Comparison of ENCODE assay signal across 25 cellular contexts in genomic region chr2:42761554-42761953, GRCh38. TPM values are rescaled to one million over a fixed set of nuclear protein-coding genes. Genes with fewer than 3 reads are reported as not detected.
"Had no signal": no experiment of that assay in that cellular context is flagged by ENCODE, and none has a peak within 500 bp of the region (broad histone marks: within the 10 kb centered on the region; RNA-seq: fewer than 3 reads in every experiment).

No MANE protein-coding gene starts in this region.

- H3K27me3 Mint-ChIP-seq: activated CD4-positive, alpha-beta memory T cell treated with anti-CD3 and anti-CD28 coated beads for 36 hours; activated naive CD8-positive, alpha-beta T cell treated with anti-CD3 and anti-CD28 coated beads, Interleukin-2, amount 10 ng/mL, durations not matched to agents 7 days and 5 days; T-helper 17 cell; type B pancreatic cell had no signal

- H3K27ac Mint-ChIP-seq: activated CD4-positive, alpha-beta memory T cell treated with anti-CD3 and anti-CD28 coated beads for 36 hours; activated naive CD4-positive, alpha-beta T cell treated with anti-CD3 and anti-CD28 coated beads for 36 hours; activated naive CD8-positive, alpha-beta T cell treated with anti-CD3 and anti-CD28 coated beads, Interleukin-2, amount 10 ng/mL, durations not matched to agents 7 days and 5 days; endodermal cell; stimulated activated effector memory CD8-positive, alpha-beta T cell treated with anti-CD3 and anti-CD28 coated beads, Interleukin-12 subunit alpha, Interleukin-12 subunit beta, amount 100 ng/mL, for 72 hours; T-helper 17 cell; type B pancreatic cell had no signal

- H3K9me3 Mint-ChIP-seq: activated CD4-positive, alpha-beta memory T cell treated with anti-CD3 and anti-CD28 coated beads for 36 hours; activated naive CD4-positive, alpha-beta T cell treated with anti-CD3 and anti-CD28 coated beads for 36 hours; activated naive CD8-positive, alpha-beta T cell treated with anti-CD3 and anti-CD28 coated beads, Interleukin-2, amount 10 ng/mL, durations not matched to agents 7 days and 5 days; endodermal cell; neural crest cell; stimulated activated effector memory CD8-positive, alpha-beta T cell treated with anti-CD3 and anti-CD28 coated beads, Interleukin-12 subunit alpha, Interleukin-12 subunit beta, amount 100 ng/mL, for 72 hours; type B pancreatic cell had no signal

- DNase-seq: activated CD4-positive, alpha-beta memory T cell treated with anti-CD3 and anti-CD28 coated beads for 36 hours; activated CD4-positive, alpha-beta T cell treated with anti-CD3 and anti-CD28 coated beads for 4 hours; activated CD4-positive, CD25-positive, alpha-beta regulatory T cell; activated effector memory CD4-positive, alpha-beta T cell treated with Interleukin-2 at 50 U/mL for 16 hours; activated naive CD4-positive, alpha-beta T cell treated with anti-CD3 and anti-CD28 coated beads for 36 hours; activated naive CD8-positive, alpha-beta T cell treated with anti-CD3 and anti-CD28 coated beads, Interleukin-2, amount 10 ng/mL, durations not matched to agents 7 days and 5 days; activated T-cell treated with anti-CD3 and anti-CD28 coated beads, Interleukin-2, amount 50 U/mL, for 48 hours; amniotic stem cell; colonic mucosa; heart right ventricle; lower lobe of right lung; mesendoderm; mucosa of descending colon; ovary; stimulated activated CD4-positive, alpha-beta T cell treated with anti-CD3 and anti-CD28 coated beads, Interleukin-2, amount 100 ng/mL, for 24 hours; SW 1271; T-helper 17 cell had no signal

- H3K4me3 ChIP-seq: colonic mucosa, lower lobe of right lung, mucosa of descending colon, ovary, prostate gland, testis had no signal

- H3K27me3 ChIP-seq: colonic mucosa, heart right ventricle, ovary, testis had no signal

- H3K36me3 Mint-ChIP-seq: activated CD4-positive, alpha-beta memory T cell treated with anti-CD3 and anti-CD28 coated beads for 36 hours; activated naive CD8-positive, alpha-beta T cell treated with anti-CD3 and anti-CD28 coated beads, Interleukin-2, amount 10 ng/mL, durations not matched to agents 7 days and 5 days; stimulated activated effector memory CD8-positive, alpha-beta T cell treated with anti-CD3 and anti-CD28 coated beads, Interleukin-12 subunit alpha, Interleukin-12 subunit beta, amount 100 ng/mL, for 72 hours; type B pancreatic cell had no signal

- ATAC-seq: heart right ventricle; lower lobe of right lung; mucosa of descending colon; stimulated activated effector memory CD8-positive, alpha-beta T cell treated with anti-CD3 and anti-CD28 coated beads, Interleukin-12 subunit alpha, Interleukin-12 subunit beta, amount 100 ng/mL, for 72 hours; T-helper 17 cell had no signal

- H3K9me3 ChIP-seq: colonic mucosa, heart right ventricle, lower lobe of right lung, mucosa of descending colon, ovary, prostate gland, testis had no signal

- H3K36me3 ChIP-seq: colonic mucosa, heart right ventricle, lower lobe of right lung, ovary, prostate gland had no signal

- H3K4me3 Mint-ChIP-seq: activated CD4-positive, alpha-beta memory T cell treated with anti-CD3 and anti-CD28 coated beads for 36 hours; activated naive CD4-positive, alpha-beta T cell treated with anti-CD3 and anti-CD28 coated beads for 36 hours; activated naive CD8-positive, alpha-beta T cell treated with anti-CD3 and anti-CD28 coated beads, Interleukin-2, amount 10 ng/mL, durations not matched to agents 7 days and 5 days; endodermal cell; neural crest cell; stimulated activated effector memory CD8-positive, alpha-beta T cell treated with anti-CD3 and anti-CD28 coated beads, Interleukin-12 subunit alpha, Interleukin-12 subunit beta, amount 100 ng/mL, for 72 hours; T-helper 17 cell; type B pancreatic cell had no signal

- H3K4me1 Mint-ChIP-seq: endodermal cell had no signal

- H3K4me1 ChIP-seq: colonic mucosa, lower lobe of right lung, prostate gland, testis had no signal

- H3K27ac ChIP-seq: colonic mucosa, epithelial cell of prostate, heart right ventricle, lower lobe of right lung, ovary, prostate gland, testis had no signal

RNA-seq across cellular contexts. Expression of gene OXER1, which starts 2.4 kb away (rescaled TPM):
- total RNA-seq: activated CD4-positive, alpha-beta memory T cell treated with anti-CD3 and anti-CD28 coated beads for 36 hours; activated naive CD8-positive, alpha-beta T cell treated with anti-CD3 and anti-CD28 coated beads, Interleukin-2, amount 10 ng/mL, durations not matched to agents 7 days and 5 days; bronchial epithelial cell had no signal

RNA-seq across cellular contexts. Expression of gene HAAO, which starts 30.8 kb away (rescaled TPM):
- total RNA-seq: bronchial epithelial cell had no signal
